8 cellular contexts compared by ENCODE assay signal in genomic region chr6:139996253-139996834, GRCh38.
A peak's percentile ranks its signal among the peaks of the same experiment; 100 is the strongest.
DNase-seq lines count a peak whose midpoint lies in the region; ATAC-seq and TF ChIP-seq lines count a peak whose summit lies in the region.

No MANE protein-coding gene starts in this region.

- whole genome bisulfite sequencing in mammary epithelial cell (ENCODE audit: low coverage, missing lambda C conversion rate) = 66% methylated on average over 4 of the region's 6 CpGs

- no peaks in the 10 kb centered on the region for H3K36me3 Mint-ChIP-seq in activated naive CD4-positive, alpha-beta T cell treated with anti-CD3 and anti-CD28 coated beads, Interleukin-2, amount 10 ng/mL, durations not matched to agents 7 days and 5 days
- no peaks in the 10 kb centered on the region for H3K36me3 Mint-ChIP-seq in activated T-helper 1 cell treated with anti-CD3 and anti-CD28 coated beads, Interleukin-12 subunit alpha, Interleukin-12 subunit beta, Interleukin-2, Interleukin-4 antibody, amounts not matched to agents 30 ng/mL and 10 ng/mL and 1 ng/mL, durations not matched to agents 14 hours and 24 hours and 36 hours (ENCODE audit: low read depth)

- no peak overlapping the region for H3K4me2 ChIP-seq in mammary epithelial cell (ENCODE audit: insufficient read depth, low read depth, low read length)

- no peak overlapping the region for H3K4me3 Mint-ChIP-seq in activated naive CD4-positive, alpha-beta T cell treated with anti-CD3 and anti-CD28 coated beads, Interleukin-2, amount 10 ng/mL, durations not matched to agents 7 days and 5 days
- H3K4me3 Mint-ChIP-seq in activated T-helper 1 cell treated with anti-CD3 and anti-CD28 coated beads, Interleukin-12 subunit alpha, Interleukin-12 subunit beta, Interleukin-2, Interleukin-4 antibody, amounts not matched to agents 30 ng/mL and 10 ng/mL and 1 ng/mL, durations not matched to agents 14 hours and 24 hours and 36 hours = no peak overlapping the region

- H3K27ac ChIP-seq in mammary epithelial cell (ENCODE audit: insufficient read depth, low read depth, low read length) = no peak overlapping the region

- in situ Hi-C loops in mammary epithelial cell (cut with MboI; ENCODE audit: low sequenced_read_pairs in 2 of 2) = no loop called here

- no peak overlapping the region for H3K9ac ChIP-seq in mammary epithelial cell (ENCODE audit: insufficient read depth, low read length)

- ATAC-seq in GM21390 (IDR thresholded peaks at IDR 0.05; ENCODE audit: unreplicated experiment) = peak; percentile 93

- CTCF ChIA-PET in mammary epithelial cell (lab: Charles Lee; ENCODE audit: low non-redundant PET) = no interaction called here
- CTCF ChIA-PET in activated naive CD4-positive, alpha-beta T cell treated with anti-CD3 and anti-CD28 coated beads, Interleukin-2, amount 10 ng/mL, durations not matched to agents 7 days and 5 days (lab: Charles Lee) = no interaction called here

- intact Hi-C loops in mammary epithelial cell (cut with micrococcal nuclease) = loop anchor here (1.0 kb wide), 1 partner anchor 620 kb away; no protein-coding TSS in a partner anchor
- intact Hi-C loops in activated T-helper 1 cell treated with anti-CD3 and anti-CD28 coated beads, Interleukin-12 subunit alpha, Interleukin-12 subunit beta, Interleukin-2, Interleukin-4 antibody, amounts not matched to agents 30 ng/mL and 10 ng/mL and 1 ng/mL, durations not matched to agents 14 hours and 24 hours and 36 hours (cut with micrococcal nuclease) = no loop called here

- H3K4me3 ChIP-seq in GM12864 (ENCODE audit: low read depth, low read length) (no peak overlapping the region), mammary epithelial cell (replicated peaks in 1 of 3; ENCODE audit: insufficient read depth in 1 of 3, low read depth in 2 of 3, low read length in 3 of 3) (no peak overlapping the region)

- DNase-seq in GM12864 (ENCODE audit: low read depth) = peak; percentile 25
- DNase-seq in HT-29 (ENCODE audit: low spot score) = peak; percentile 50
- peak; percentile 11 for DNase-seq in mammary epithelial cell
- DNase-seq in hippocampal formation (lab: John Stamatoyannopoulos, UW) = no peak
- DNase-seq in activated naive CD4-positive, alpha-beta T cell treated with anti-CD3 and anti-CD28 coated beads, Interleukin-2, amount 10 ng/mL, durations not matched to agents 7 days and 5 days = no peak
- no peak for DNase-seq in SHP77 treated with DMSO at 0.1 percent for 48 hours (lab: John Stamatoyannopoulos, UW)
- no peak for DNase-seq in activated T-helper 1 cell treated with anti-CD3 and anti-CD28 coated beads, Interleukin-12 subunit alpha, Interleukin-12 subunit beta, Interleukin-2, Interleukin-4 antibody, amounts not matched to agents 30 ng/mL and 10 ng/mL and 1 ng/mL, durations not matched to agents 14 hours and 24 hours and 36 hours (ENCODE audit: low spot score)

- no TSS peak for BruUV-seq in mammary epithelial cell (replicated peaks; lab: Mats Ljungman, UMichigan)

- H2AFZ ChIP-seq in mammary epithelial cell (ENCODE audit: low read depth, low read length) = no peak overlapping the region

- no peaks in the 10 kb centered on the region for H3K79me2 ChIP-seq in mammary epithelial cell (ENCODE audit: insufficient read depth, low read length)

- no peaks in the 10 kb centered on the region for H3K36me3 ChIP-seq in mammary epithelial cell (ENCODE audit: insufficient read depth, low read length)

- no peaks in the 10 kb centered on the region for H3K27me3 ChIP-seq in mammary epithelial cell (ENCODE audit: insufficient read depth, low read length)

- H4K20me1 ChIP-seq in mammary epithelial cell (ENCODE audit: insufficient read depth, low read length) = no peaks in the 10 kb centered on the region

- H3K4me1 Mint-ChIP-seq in activated naive CD4-positive, alpha-beta T cell treated with anti-CD3 and anti-CD28 coated beads, Interleukin-2, amount 10 ng/mL, durations not matched to agents 7 days and 5 days = no peaks in the 10 kb centered on the region
- H3K4me1 Mint-ChIP-seq in activated T-helper 1 cell treated with anti-CD3 and anti-CD28 coated beads, Interleukin-12 subunit alpha, Interleukin-12 subunit beta, Interleukin-2, Interleukin-4 antibody, amounts not matched to agents 30 ng/mL and 10 ng/mL and 1 ng/mL, durations not matched to agents 14 hours and 24 hours and 36 hours (ENCODE audit: low read depth) = no peaks in the 10 kb centered on the region

- TF ChIP-seq CTCF in GM12864 (IDR thresholded peaks at IDR 0.05; ENCODE audit: low read depth, low read length, missing control alignments) = peak; percentile 32
- TF ChIP-seq CTCF in mammary epithelial cell (conservative IDR thresholded peaks at IDR 0.05 in 1 of 2, IDR thresholded peaks at IDR 0.05 in 1 of 2; ENCODE audit: extremely low read depth in 1 of 2, insufficient read depth in 1 of 2, low read depth in 1 of 2, low read length in 2 of 2) = peak in 1 of 2 donors; percentile 39

- H3K27ac Mint-ChIP-seq in activated naive CD4-positive, alpha-beta T cell treated with anti-CD3 and anti-CD28 coated beads, Interleukin-2, amount 10 ng/mL, durations not matched to agents 7 days and 5 days = no peak overlapping the region
- H3K27ac Mint-ChIP-seq in activated T-helper 1 cell treated with anti-CD3 and anti-CD28 coated beads, Interleukin-12 subunit alpha, Interleukin-12 subunit beta, Interleukin-2, Interleukin-4 antibody, amounts not matched to agents 30 ng/mL and 10 ng/mL and 1 ng/mL, durations not matched to agents 14 hours and 24 hours and 36 hours = no peak overlapping the region

- dilution Hi-C loops in mammary epithelial cell (cut with HindIII; ENCODE audit: low sequenced_read_pairs) = no loop called here

- no peaks in the 10 kb centered on the region for H3K27me3 Mint-ChIP-seq in activated naive CD4-positive, alpha-beta T cell treated with anti-CD3 and anti-CD28 coated beads, Interleukin-2, amount 10 ng/mL, durations not matched to agents 7 days and 5 days
- no peaks in the 10 kb centered on the region for H3K27me3 Mint-ChIP-seq in activated T-helper 1 cell treated with anti-CD3 and anti-CD28 coated beads, Interleukin-12 subunit alpha, Interleukin-12 subunit beta, Interleukin-2, Interleukin-4 antibody, amounts not matched to agents 30 ng/mL and 10 ng/mL and 1 ng/mL, durations not matched to agents 14 hours and 24 hours and 36 hours (ENCODE audit: insufficient read depth)

- H3K9me3 Mint-ChIP-seq in activated naive CD4-positive, alpha-beta T cell treated with anti-CD3 and anti-CD28 coated beads, Interleukin-2, amount 10 ng/mL, durations not matched to agents 7 days and 5 days = no peaks in the 10 kb centered on the region
- no peaks in the 10 kb centered on the region for H3K9me3 Mint-ChIP-seq in activated T-helper 1 cell treated with anti-CD3 and anti-CD28 coated beads, Interleukin-12 subunit alpha, Interleukin-12 subunit beta, Interleukin-2, Interleukin-4 antibody, amounts not matched to agents 30 ng/mL and 10 ng/mL and 1 ng/mL, durations not matched to agents 14 hours and 24 hours and 36 hours

- no peaks in the 10 kb centered on the region for H3K9me3 ChIP-seq in mammary epithelial cell (replicated peaks; ENCODE audit: insufficient read depth, low read length)

- no peaks in the 10 kb centered on the region for H3K4me1 ChIP-seq in mammary epithelial cell (ENCODE audit: insufficient read depth, low read length)

Comparison
In these comparisons a context has a peak if more than half of its experiments do, and no peak if none do; other contexts are left out.
1. DNase-seq: peak in GM12864 (single experiment), HT-29 (single experiment) and mammary epithelial cell (single experiment); none in hippocampal formation (0 of 2), activated naive CD4-positive, alpha-beta T cell treated with anti-CD3 and anti-CD28 coated beads, Interleukin-2, amount 10 ng/mL, durations not matched to agents 7 days and 5 days (single experiment), SHP77 treated with DMSO at 0.1 percent for 48 hours (single experiment) and activated T-helper 1 cell treated with anti-CD3 and anti-CD28 coated beads, Interleukin-12 subunit alpha, Interleukin-12 subunit beta, Interleukin-2, Interleukin-4 antibody, amounts not matched to agents 30 ng/mL and 10 ng/mL and 1 ng/mL, durations not matched to agents 14 hours and 24 hours and 36 hours (single experiment).